1 cellular context compared by ENCODE assay signal in the genomic region with DNA sequence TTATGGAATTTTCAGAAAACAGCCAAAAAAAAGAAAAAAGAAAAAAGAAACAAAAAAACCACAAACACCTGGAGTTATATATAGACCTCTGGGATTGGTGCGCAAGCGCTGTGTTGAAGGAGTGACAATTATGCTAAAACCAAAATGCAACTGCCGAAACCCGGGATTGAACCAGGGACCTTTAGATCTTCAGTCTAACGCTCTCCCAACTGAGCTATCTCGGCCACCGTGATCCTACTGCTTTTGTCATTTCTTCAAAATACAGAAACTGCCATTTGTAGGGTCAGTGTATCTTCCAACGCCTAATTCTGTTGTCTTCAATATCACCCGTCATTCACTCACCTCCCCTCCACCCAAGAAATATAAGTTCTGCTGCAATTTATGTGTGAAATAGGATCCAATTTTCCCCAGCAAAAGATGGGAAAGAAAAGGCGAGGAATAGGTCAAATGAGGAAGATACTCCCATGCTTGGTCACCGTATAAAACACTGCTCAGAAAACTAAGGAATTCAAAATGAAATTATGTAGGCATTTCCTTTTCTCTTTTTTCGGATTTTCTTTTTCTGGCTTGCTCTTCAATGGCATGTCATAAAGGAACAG.
TF ChIP-seq lines count a peak whose summit lies in the region.

No MANE protein-coding gene starts in this region.

TF ChIP-seq in HepG2, 621 proteins besides CTCF, POLR2A, EP300 and RAD21 (continued from another document and continues in another):
- TF ChIP-seq, protein P1, sequence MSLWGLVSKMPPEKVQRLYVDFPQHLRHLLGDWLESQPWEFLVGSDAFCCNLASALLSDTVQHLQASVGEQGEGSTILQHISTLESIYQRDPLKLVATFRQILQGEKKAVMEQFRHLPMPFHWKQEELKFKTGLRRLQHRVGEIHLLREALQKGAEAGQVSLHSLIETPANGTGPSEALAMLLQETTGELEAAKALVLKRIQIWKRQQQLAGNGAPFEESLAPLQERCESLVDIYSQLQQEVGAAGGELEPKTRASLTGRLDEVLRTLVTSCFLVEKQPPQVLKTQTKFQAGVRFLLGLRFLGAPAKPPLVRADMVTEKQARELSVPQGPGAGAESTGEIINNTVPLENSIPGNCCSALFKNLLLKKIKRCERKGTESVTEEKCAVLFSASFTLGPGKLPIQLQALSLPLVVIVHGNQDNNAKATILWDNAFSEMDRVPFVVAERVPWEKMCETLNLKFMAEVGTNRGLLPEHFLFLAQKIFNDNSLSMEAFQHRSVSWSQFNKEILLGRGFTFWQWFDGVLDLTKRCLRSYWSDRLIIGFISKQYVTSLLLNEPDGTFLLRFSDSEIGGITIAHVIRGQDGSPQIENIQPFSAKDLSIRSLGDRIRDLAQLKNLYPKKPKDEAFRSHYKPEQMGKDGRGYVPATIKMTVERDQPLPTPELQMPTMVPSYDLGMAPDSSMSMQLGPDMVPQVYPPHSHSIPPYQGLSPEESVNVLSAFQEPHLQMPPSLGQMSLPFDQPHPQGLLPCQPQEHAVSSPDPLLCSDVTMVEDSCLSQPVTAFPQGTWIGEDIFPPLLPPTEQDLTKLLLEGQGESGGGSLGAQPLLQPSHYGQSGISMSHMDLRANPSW (CRISPR knock-in tag; IDR thresholded peaks at IDR 0.05; ENCODE audit: borderline replicate concordance) = no peak
- TF ChIP-seq, protein P2, sequence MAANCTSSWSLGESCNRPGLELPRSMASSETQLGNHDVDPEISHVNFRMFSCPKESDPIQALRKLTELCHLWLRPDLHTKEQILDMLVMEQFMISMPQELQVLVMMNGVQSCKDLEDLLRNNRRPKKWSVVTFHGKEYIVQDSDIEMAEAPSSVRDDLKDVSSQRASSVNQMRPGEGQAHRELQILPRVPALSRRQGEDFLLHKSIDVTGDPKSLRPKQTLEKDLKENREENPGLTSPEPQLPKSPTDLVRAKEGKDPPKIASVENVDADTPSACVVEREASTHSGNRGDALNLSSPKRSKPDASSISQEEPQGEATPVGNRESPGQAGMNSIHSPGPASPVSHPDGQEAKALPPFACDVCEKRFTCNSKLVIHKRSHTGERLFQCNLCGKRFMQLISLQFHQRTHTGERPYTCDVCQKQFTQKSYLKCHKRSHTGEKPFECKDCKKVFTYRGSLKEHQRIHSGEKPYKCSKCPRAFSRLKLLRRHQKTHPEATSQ (CRISPR knock-in tag; IDR thresholded peaks at IDR 0.05; ENCODE audit: borderline replicate concordance) = no peak
- TF ChIP-seq GATAD2A (CRISPR knock-in tag; IDR thresholded peaks at IDR 0.05) (peak; percentile 54), ZNF160 (CRISPR knock-in tag; IDR thresholded peaks at IDR 0.05) (no peak), ZNF335 (CRISPR knock-in tag; IDR thresholded peaks at IDR 0.05) (no peak), ZNF562 (CRISPR knock-in tag; IDR thresholded peaks at IDR 0.05; ENCODE audit: borderline replicate concordance) (no peak), THAP11 (CRISPR knock-in tag; IDR thresholded peaks at IDR 0.05) (peak; percentile 68), FOSL2 (CRISPR knock-in tag; IDR thresholded peaks at IDR 0.05) (0 out of 2 replicates have a peak, but pooled peaks have one; percentile 24), KDM3A (CRISPR knock-in tag; IDR thresholded peaks at IDR 0.05; ENCODE audit: low read depth) (peak; percentile 65; the same call in 1 of the 2 replicates), RFXAP (CRISPR knock-in tag; IDR thresholded peaks at IDR 0.05; ENCODE audit: borderline replicate concordance) (no peak), ZNF577 (CRISPR knock-in tag; IDR thresholded peaks at IDR 0.05; ENCODE audit: borderline replicate concordance, low read depth) (no peak), POLR2AphosphoS2 (IDR thresholded peaks at IDR 0.05; ENCODE audit: low read depth, low read length) (no peak), ZNF598 (CRISPR knock-in tag; IDR thresholded peaks at IDR 0.05; ENCODE audit: borderline replicate concordance) (no peak), ZNF143 (CRISPR knock-in tag; IDR thresholded peaks at IDR 0.05) (no peak), MED1 (CRISPR knock-in tag; IDR thresholded peaks at IDR 0.05) (0 out of 2 replicates have a peak, but pooled peaks have one; percentile 16), HES4 (CRISPR knock-in tag; IDR thresholded peaks at IDR 0.05; ENCODE audit: borderline replicate concordance) (no peak), ZNF431 (CRISPR knock-in tag; IDR thresholded peaks at IDR 0.05; ENCODE audit: borderline replicate concordance, low read depth) (no peak), HOXA5 (CRISPR knock-in tag; IDR thresholded peaks at IDR 0.05) (peak; percentile 75; the same call in 1 of the 2 replicates), ZEB1 (IDR thresholded peaks at IDR 0.05; ENCODE audit: insufficient replicate concordance, low read depth) (no peak), ZFP62 (CRISPR knock-in tag; IDR thresholded peaks at IDR 0.05) (no peak), MEF2D (CRISPR knock-in tag; IDR thresholded peaks at IDR 0.05) (peak; percentile 52; the same call in 1 of the 2 replicates), SSRP1 (CRISPR knock-in tag; IDR thresholded peaks at IDR 0.05) (no peak), MED8 (CRISPR knock-in tag; IDR thresholded peaks at IDR 0.05; ENCODE audit: insufficient replicate concordance) (no peak), ZNF282 (IDR thresholded peaks at IDR 0.05; ENCODE audit: partially characterized antibody) (no peak), NCOA1 (CRISPR knock-in tag; IDR thresholded peaks at IDR 0.05) (no peak), RBAK (CRISPR knock-in tag; IDR thresholded peaks at IDR 0.05) (no peak), ZNF17 (CRISPR knock-in tag; IDR thresholded peaks at IDR 0.05) (no peak), FOXO1 (CRISPR knock-in tag; IDR thresholded peaks at IDR 0.05) (no peak), ZNF260 (CRISPR knock-in tag; IDR thresholded peaks at IDR 0.05; ENCODE audit: borderline replicate concordance, low read depth) (no peak), SIN3B (IDR thresholded peaks at IDR 0.05; ENCODE audit: low read length) (peak; percentile 55; the same call in 1 of the 2 replicates), SKI (IDR thresholded peaks at IDR 0.05; ENCODE audit: partially characterized antibody) (no peak), HOXA3 (CRISPR knock-in tag; IDR thresholded peaks at IDR 0.05) (peak; percentile 34; the same call in 1 of the 2 replicates), HNRNPK (IDR thresholded peaks at IDR 0.05; ENCODE audit: low read depth, low read length, poor library complexity, severe bottlenecking) (no peak), MBD4 (IDR thresholded peaks at IDR 0.05; ENCODE audit: borderline replicate concordance, low read length) (0 out of 2 replicates have a peak, but pooled peaks have one; percentile 60), RBFOX2 (IDR thresholded peaks at IDR 0.05; ENCODE audit: low read depth, low read length) (no peak), ZFP37 (CRISPR knock-in tag; IDR thresholded peaks at IDR 0.05; ENCODE audit: borderline replicate concordance) (peak; percentile 60; the same call in 1 of the 2 replicates), ZNF350 (CRISPR knock-in tag; IDR thresholded peaks at IDR 0.05; ENCODE audit: borderline replicate concordance, low read depth) (no peak)
- TF ChIP-seq, protein P3, sequence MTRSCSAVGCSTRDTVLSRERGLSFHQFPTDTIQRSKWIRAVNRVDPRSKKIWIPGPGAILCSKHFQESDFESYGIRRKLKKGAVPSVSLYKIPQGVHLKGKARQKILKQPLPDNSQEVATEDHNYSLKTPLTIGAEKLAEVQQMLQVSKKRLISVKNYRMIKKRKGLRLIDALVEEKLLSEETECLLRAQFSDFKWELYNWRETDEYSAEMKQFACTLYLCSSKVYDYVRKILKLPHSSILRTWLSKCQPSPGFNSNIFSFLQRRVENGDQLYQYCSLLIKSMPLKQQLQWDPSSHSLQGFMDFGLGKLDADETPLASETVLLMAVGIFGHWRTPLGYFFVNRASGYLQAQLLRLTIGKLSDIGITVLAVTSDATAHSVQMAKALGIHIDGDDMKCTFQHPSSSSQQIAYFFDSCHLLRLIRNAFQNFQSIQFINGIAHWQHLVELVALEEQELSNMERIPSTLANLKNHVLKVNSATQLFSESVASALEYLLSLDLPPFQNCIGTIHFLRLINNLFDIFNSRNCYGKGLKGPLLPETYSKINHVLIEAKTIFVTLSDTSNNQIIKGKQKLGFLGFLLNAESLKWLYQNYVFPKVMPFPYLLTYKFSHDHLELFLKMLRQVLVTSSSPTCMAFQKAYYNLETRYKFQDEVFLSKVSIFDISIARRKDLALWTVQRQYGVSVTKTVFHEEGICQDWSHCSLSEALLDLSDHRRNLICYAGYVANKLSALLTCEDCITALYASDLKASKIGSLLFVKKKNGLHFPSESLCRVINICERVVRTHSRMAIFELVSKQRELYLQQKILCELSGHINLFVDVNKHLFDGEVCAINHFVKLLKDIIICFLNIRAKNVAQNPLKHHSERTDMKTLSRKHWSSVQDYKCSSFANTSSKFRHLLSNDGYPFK (CRISPR knock-in tag; IDR thresholded peaks at IDR 0.05; ENCODE audit: borderline replicate concordance) = no peak
- TF ChIP-seq, protein P4, sequence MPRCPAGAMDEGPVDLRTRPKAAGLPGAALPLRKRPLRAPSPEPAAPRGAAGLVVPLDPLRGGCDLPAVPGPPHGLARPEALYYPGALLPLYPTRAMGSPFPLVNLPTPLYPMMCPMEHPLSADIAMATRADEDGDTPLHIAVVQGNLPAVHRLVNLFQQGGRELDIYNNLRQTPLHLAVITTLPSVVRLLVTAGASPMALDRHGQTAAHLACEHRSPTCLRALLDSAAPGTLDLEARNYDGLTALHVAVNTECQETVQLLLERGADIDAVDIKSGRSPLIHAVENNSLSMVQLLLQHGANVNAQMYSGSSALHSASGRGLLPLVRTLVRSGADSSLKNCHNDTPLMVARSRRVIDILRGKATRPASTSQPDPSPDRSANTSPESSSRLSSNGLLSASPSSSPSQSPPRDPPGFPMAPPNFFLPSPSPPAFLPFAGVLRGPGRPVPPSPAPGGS (CRISPR knock-in tag; IDR thresholded peaks at IDR 0.05) = no peak
- TF ChIP-seq, protein P5, sequence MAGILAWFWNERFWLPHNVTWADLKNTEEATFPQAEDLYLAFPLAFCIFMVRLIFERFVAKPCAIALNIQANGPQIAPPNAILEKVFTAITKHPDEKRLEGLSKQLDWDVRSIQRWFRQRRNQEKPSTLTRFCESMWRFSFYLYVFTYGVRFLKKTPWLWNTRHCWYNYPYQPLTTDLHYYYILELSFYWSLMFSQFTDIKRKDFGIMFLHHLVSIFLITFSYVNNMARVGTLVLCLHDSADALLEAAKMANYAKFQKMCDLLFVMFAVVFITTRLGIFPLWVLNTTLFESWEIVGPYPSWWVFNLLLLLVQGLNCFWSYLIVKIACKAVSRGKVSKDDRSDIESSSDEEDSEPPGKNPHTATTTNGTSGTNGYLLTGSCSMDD (CRISPR knock-in tag; IDR thresholded peaks at IDR 0.05) = no peak
- TF ChIP-seq, protein P6, sequence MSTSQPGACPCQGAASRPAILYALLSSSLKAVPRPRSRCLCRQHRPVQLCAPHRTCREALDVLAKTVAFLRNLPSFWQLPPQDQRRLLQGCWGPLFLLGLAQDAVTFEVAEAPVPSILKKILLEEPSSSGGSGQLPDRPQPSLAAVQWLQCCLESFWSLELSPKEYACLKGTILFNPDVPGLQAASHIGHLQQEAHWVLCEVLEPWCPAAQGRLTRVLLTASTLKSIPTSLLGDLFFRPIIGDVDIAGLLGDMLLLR (CRISPR knock-in tag; IDR thresholded peaks at IDR 0.05) = no peak
- TF ChIP-seq, protein P7, sequence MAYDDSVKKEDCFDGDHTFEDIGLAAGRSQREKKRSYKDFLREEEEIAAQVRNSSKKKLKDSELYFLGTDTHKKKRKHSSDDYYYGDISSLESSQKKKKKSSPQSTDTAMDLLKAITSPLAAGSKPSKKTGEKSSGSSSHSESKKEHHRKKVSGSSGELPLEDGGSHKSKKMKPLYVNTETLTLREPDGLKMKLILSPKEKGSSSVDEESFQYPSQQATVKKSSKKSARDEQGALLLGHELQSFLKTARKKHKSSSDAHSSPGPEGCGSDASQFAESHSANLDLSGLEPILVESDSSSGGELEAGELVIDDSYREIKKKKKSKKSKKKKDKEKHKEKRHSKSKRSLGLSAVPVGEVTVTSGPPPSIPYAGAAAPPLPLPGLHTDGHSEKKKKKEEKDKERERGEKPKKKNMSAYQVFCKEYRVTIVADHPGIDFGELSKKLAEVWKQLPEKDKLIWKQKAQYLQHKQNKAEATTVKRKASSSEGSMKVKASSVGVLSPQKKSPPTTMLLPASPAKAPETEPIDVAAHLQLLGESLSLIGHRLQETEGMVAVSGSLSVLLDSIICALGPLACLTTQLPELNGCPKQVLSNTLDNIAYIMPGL (CRISPR knock-in tag; IDR thresholded peaks at IDR 0.05; ENCODE audit: borderline replicate concordance in 1 of 2, low read depth in 1 of 2) = peak; percentile 98 to 99
- TF ChIP-seq, protein P8, sequence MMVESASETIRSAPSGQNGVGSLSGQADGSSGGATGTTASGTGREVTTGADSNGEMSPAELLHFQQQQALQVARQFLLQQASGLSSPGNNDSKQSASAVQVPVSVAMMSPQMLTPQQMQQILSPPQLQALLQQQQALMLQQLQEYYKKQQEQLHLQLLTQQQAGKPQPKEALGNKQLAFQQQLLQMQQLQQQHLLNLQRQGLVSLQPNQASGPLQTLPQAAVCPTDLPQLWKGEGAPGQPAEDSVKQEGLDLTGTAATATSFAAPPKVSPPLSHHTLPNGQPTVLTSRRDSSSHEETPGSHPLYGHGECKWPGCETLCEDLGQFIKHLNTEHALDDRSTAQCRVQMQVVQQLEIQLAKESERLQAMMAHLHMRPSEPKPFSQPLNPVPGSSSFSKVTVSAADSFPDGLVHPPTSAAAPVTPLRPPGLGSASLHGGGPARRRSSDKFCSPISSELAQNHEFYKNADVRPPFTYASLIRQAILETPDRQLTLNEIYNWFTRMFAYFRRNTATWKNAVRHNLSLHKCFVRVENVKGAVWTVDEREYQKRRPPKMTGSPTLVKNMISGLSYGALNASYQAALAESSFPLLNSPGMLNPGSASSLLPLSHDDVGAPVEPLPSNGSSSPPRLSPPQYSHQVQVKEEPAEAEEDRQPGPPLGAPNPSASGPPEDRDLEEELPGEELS (CRISPR knock-in tag; IDR thresholded peaks at IDR 0.05) = 0 out of 2 replicates have a peak, but pooled peaks have one; percentile 23
- TF ChIP-seq, protein P9, sequence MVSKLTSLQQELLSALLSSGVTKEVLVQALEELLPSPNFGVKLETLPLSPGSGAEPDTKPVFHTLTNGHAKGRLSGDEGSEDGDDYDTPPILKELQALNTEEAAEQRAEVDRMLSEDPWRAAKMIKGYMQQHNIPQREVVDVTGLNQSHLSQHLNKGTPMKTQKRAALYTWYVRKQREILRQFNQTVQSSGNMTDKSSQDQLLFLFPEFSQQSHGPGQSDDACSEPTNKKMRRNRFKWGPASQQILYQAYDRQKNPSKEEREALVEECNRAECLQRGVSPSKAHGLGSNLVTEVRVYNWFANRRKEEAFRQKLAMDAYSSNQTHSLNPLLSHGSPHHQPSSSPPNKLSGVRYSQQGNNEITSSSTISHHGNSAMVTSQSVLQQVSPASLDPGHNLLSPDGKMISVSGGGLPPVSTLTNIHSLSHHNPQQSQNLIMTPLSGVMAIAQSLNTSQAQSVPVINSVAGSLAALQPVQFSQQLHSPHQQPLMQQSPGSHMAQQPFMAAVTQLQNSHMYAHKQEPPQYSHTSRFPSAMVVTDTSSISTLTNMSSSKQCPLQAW (CRISPR knock-in tag; IDR thresholded peaks at IDR 0.05) = peak; percentile 53; the same call in 1 of the 2 replicates
- TF ChIP-seq, protein P10, sequence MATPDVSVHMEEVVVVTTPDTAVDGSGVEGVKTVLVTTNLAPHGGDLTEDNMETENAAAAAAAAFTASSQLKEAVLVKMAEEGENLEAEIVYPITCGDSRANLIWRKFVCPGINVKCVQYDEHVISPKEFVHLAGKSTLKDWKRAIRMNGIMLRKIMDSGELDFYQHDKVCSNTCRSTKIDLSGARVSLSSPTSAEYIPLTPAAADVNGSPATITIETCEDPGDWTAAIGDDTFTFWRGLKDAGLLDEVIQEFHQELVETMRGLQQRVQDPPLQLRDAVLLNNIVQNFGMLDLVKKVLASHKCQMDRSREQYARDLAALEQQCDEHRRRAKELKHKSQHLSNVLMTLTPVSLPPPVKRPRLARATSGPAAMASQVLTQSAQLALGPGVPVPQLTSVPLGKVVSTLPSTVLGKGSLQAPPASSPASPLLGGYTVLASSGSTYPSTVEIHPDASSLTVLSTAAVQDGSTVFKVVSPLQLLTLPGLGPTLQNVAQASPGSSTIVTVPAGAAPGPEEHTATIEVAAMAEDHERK (CRISPR knock-in tag; IDR thresholded peaks at IDR 0.05; ENCODE audit: low read depth) = no peak
